ENCODE assay signal across 8 cellular contexts in genomic region chr9:5628530-5629311, GRCh38. TPM values are rescaled to one million over a fixed set of nuclear protein-coding genes. Genes with fewer than 3 reads are reported as not detected.
DNase-seq lines count a peak whose midpoint lies in the region; ATAC-seq and TF ChIP-seq lines count a peak whose summit lies in the region.

TSS of gene RIC1 (plus strand) at chr9:5629107. CDS start at chr9:5629310, 203 bp downstream.

- no peaks in the 10 kb centered on the region for H3K27me3 ChIP-seq in prostate gland (replicated peaks; ENCODE audit: insufficient read depth)

- H3K27ac ChIP-seq in angular gyrus (ENCODE audit: low read depth, low read length) = peak within 1 kb of the TSS; percentile 94
- peak within 1 kb of the TSS; percentile 92 to 98 for H3K27ac ChIP-seq in prostate gland

- H3K4me1 ChIP-seq in prostate gland (replicated peaks) = peaks cover 2% of the 10 kb centered on the region

- peak; percentile 58 for ATAC-seq in HG02852 (IDR thresholded peaks at IDR 0.05; ENCODE audit: unreplicated experiment)
- peak; percentile 95 for ATAC-seq in left ventricle myocardium superior

- intact Hi-C loops in left ventricle myocardium superior (cut with micrococcal nuclease) = no loop called here
- intact Hi-C loops in prostate gland (cut with DNase I) = loop anchor here (10.0 kb wide), 2 partner anchors 786 to 954 kb away; partner anchors contain the start of genes CDC37L1 and UHRF2

- TF ChIP-seq POLR2A in GM15510 (IDR thresholded peaks at IDR 0.05; ENCODE audit: borderline replicate concordance, extremely low read depth, insufficient read length) (peak; percentile 98), prostate gland (IDR thresholded peaks at IDR 0.05) (peak; percentile 97)

- H3K9me3 ChIP-seq in prostate gland = no peaks in the 10 kb centered on the region

- no peaks in the 10 kb centered on the region for H3K36me3 ChIP-seq in prostate gland

- peak within 1 kb of the TSS; percentile 90 to 99 for H3K4me3 ChIP-seq in prostate gland

- peak in 2 of 4 experiments; percentile 38 to 46 for TF ChIP-seq CTCF in prostate gland (IDR thresholded peaks at IDR 0.05)

- under 1% methylated on average over 69 of the region's 84 CpGs for WGBS in prostate gland

- DNase-seq in NCI-H1694 (lab: John Stamatoyannopoulos, UW) (peak; percentile 71), T-helper 2 cell (peak; percentile 77 to 98 (median 82)), left ventricle myocardium superior (peak; percentile 95), prostate gland (ENCODE audit: low spot score) (peak; percentile 87), ureter (ENCODE audit: low spot score) (peak; percentile 93)

RNA-seq across cellular contexts. Expression of gene RIC1, which starts in this region (rescaled TPM):
- total RNA-seq in left ventricle myocardium superior (8.7 TPM), prostate gland (10 to 100 TPM; 18.0 to 49.8 TPM), ureter (28.5 TPM)

Comparison
In these comparisons a context has a peak if more than half of its experiments do, and no peak if none do; other contexts are left out.
1. Peak in every context shown above with its lines: DNase-seq, ATAC-seq, H3K4me3 ChIP-seq and H3K27ac ChIP-seq.